In genomic region chr7:22586806-22587180, GRCh38 we compare ENCODE assay signal across 8 cellular contexts.
DNase-seq lines count a peak whose midpoint lies in the region; ATAC-seq and TF ChIP-seq lines count a peak whose summit lies in the region.

No MANE protein-coding gene starts in this region.

- no peaks in the 10 kb centered on the region for H3K9me3 ChIP-seq in HAP-1

- no peak for TF ChIP-seq CTCF in activated CD8-positive, alpha-beta T cell treated with anti-CD3 and anti-CD28 coated beads for 36 hours (IDR thresholded peaks at IDR 0.05)

- no peak overlapping the region for H3K4me3 ChIP-seq in ACC112 (ENCODE audit: low read depth, low read length)
- no peak overlapping the region for H3K4me3 ChIP-seq in HAP-1

- H3K4me1 Mint-ChIP-seq in activated naive CD8-positive, alpha-beta T cell treated with anti-CD3 and anti-CD28 coated beads for 36 hours = peaks cover 25% of the 10 kb centered on the region
- peaks cover 15% of the 10 kb centered on the region for H3K4me1 Mint-ChIP-seq in T-helper 2 cell treated with Interferon-gamma antibody and Interleukin-4, amounts not matched to agents 5 μg/mL and 100 μg/mL, for 36 hours (ENCODE audit: low read depth)
- peaks cover 6% of the 10 kb centered on the region for H3K4me1 Mint-ChIP-seq in activated CD8-positive, alpha-beta T cell treated with anti-CD3 and anti-CD28 coated beads for 36 hours (ENCODE audit: low read depth)

- ATAC-seq in activated CD8-positive, alpha-beta T cell treated with anti-CD3 and anti-CD28 coated beads for 36 hours = no peak
- no peak for ATAC-seq in HG02623 (IDR thresholded peaks at IDR 0.05; ENCODE audit: unreplicated experiment)

- DNase-seq in HAP-1 (ENCODE audit: low spot score in 2 of 2) (peak; percentile 48 to 49), iPS-NIHi7 (ENCODE audit: extremely low spot score) (peak; percentile 74), NCI-H1436 treated with DMSO at 0.1 percent for 48 hours (lab: John Stamatoyannopoulos, UW) (no peak)
- no peak for DNase-seq in activated naive CD8-positive, alpha-beta T cell treated with anti-CD3 and anti-CD28 coated beads for 36 hours
- DNase-seq in T-helper 2 cell treated with Interferon-gamma antibody and Interleukin-4, amounts not matched to agents 5 μg/mL and 100 μg/mL, for 36 hours (ENCODE audit: low spot score) = no peak
- DNase-seq in activated CD8-positive, alpha-beta T cell treated with anti-CD3 and anti-CD28 coated beads for 36 hours = no peak

- H2AFZ ChIP-seq in ACC112 (ENCODE audit: low read length, unreplicated experiment) = no peak overlapping the region

- in situ Hi-C loops in HAP-1 (cut with MboI; ENCODE audit: low sequenced_read_pairs) = no loop called here

- H3K27me3 Mint-ChIP-seq in activated naive CD8-positive, alpha-beta T cell treated with anti-CD3 and anti-CD28 coated beads for 36 hours = peaks cover 50% of the 10 kb centered on the region
- H3K27me3 Mint-ChIP-seq in T-helper 2 cell treated with Interferon-gamma antibody and Interleukin-4, amounts not matched to agents 5 μg/mL and 100 μg/mL, for 36 hours (ENCODE audit: low read depth) = peaks cover 73% of the 10 kb centered on the region
- peaks cover 26% of the 10 kb centered on the region for H3K27me3 Mint-ChIP-seq in activated CD8-positive, alpha-beta T cell treated with anti-CD3 and anti-CD28 coated beads for 36 hours

- CTCF ChIA-PET in activated CD8-positive, alpha-beta T cell treated with anti-CD3 and anti-CD28 coated beads for 36 hours (lab: Charles Lee) = interaction anchor here (1.4 to 1.7 kb wide), 2 partner anchors 26 to 196 kb away, joined by 4 to 6 read pairs; no protein-coding TSS in a partner anchor

- POLR2A ChIA-PET in activated CD8-positive, alpha-beta T cell treated with anti-CD3 and anti-CD28 coated beads for 36 hours (lab: Charles Lee) = no interaction called here

- H3K79me2 ChIP-seq in ACC112 (ENCODE audit: control insufficient read depth, insufficient read depth, low read length, unreplicated experiment) = no peaks in the 10 kb centered on the region

- H3K4me1 ChIP-seq in ACC112 (ENCODE audit: control insufficient read depth, insufficient read depth, low read length, unreplicated experiment) (peaks cover 61% of the 10 kb centered on the region), HAP-1 (peaks cover 26% of the 10 kb centered on the region)

- H3K4me3 Mint-ChIP-seq in activated naive CD8-positive, alpha-beta T cell treated with anti-CD3 and anti-CD28 coated beads for 36 hours = no peak overlapping the region
- H3K4me3 Mint-ChIP-seq in T-helper 2 cell treated with Interferon-gamma antibody and Interleukin-4, amounts not matched to agents 5 μg/mL and 100 μg/mL, for 36 hours = no peak overlapping the region
- no peak overlapping the region for H3K4me3 Mint-ChIP-seq in activated CD8-positive, alpha-beta T cell treated with anti-CD3 and anti-CD28 coated beads for 36 hours

- no peaks in the 10 kb centered on the region for H3K9me3 Mint-ChIP-seq in activated naive CD8-positive, alpha-beta T cell treated with anti-CD3 and anti-CD28 coated beads for 36 hours
- no peaks in the 10 kb centered on the region for H3K9me3 Mint-ChIP-seq in T-helper 2 cell treated with Interferon-gamma antibody and Interleukin-4, amounts not matched to agents 5 μg/mL and 100 μg/mL, for 36 hours
- H3K9me3 Mint-ChIP-seq in activated CD8-positive, alpha-beta T cell treated with anti-CD3 and anti-CD28 coated beads for 36 hours = no peaks in the 10 kb centered on the region

- no peaks in the 10 kb centered on the region for H3K36me3 Mint-ChIP-seq in activated naive CD8-positive, alpha-beta T cell treated with anti-CD3 and anti-CD28 coated beads for 36 hours
- H3K36me3 Mint-ChIP-seq in T-helper 2 cell treated with Interferon-gamma antibody and Interleukin-4, amounts not matched to agents 5 μg/mL and 100 μg/mL, for 36 hours (ENCODE audit: low read depth) = no peaks in the 10 kb centered on the region
- H3K36me3 Mint-ChIP-seq in activated CD8-positive, alpha-beta T cell treated with anti-CD3 and anti-CD28 coated beads for 36 hours (ENCODE audit: low read depth) = no peaks in the 10 kb centered on the region

- peak overlapping the region; percentile 73 for H3K27ac ChIP-seq in ACC112 (ENCODE audit: low read depth, low read length)

- peak overlapping the region; percentile 47 for H3K27ac Mint-ChIP-seq in activated naive CD8-positive, alpha-beta T cell treated with anti-CD3 and anti-CD28 coated beads for 36 hours
- H3K27ac Mint-ChIP-seq in T-helper 2 cell treated with Interferon-gamma antibody and Interleukin-4, amounts not matched to agents 5 μg/mL and 100 μg/mL, for 36 hours = no peak overlapping the region
- H3K27ac Mint-ChIP-seq in activated CD8-positive, alpha-beta T cell treated with anti-CD3 and anti-CD28 coated beads for 36 hours = no peak overlapping the region

- intact Hi-C loops in activated CD8-positive, alpha-beta T cell treated with anti-CD3 and anti-CD28 coated beads for 36 hours (cut with micrococcal nuclease) = no loop called here

- H3K36me3 ChIP-seq in ACC112 (ENCODE audit: insufficient read depth, low read length) (no peaks in the 10 kb centered on the region), HAP-1 (replicated peaks) (no peaks in the 10 kb centered on the region)

- no peaks in the 10 kb centered on the region for H3K27me3 ChIP-seq in ACC112 (ENCODE audit: insufficient read depth, low read length)
- no peaks in the 10 kb centered on the region; the same call in 1 of the 2 replicates for H3K27me3 ChIP-seq in HAP-1 (ENCODE audit: low read depth)

Comparison
In these comparisons a context has a peak if more than half of its experiments do, and no peak if none do; other contexts are left out.
1. DNase-seq: peak in HAP-1 (2 of 2) and iPS-NIHi7 (single experiment); none in activated naive CD8-positive, alpha-beta T cell treated with anti-CD3 and anti-CD28 coated beads for 36 hours (single experiment), T-helper 2 cell treated with Interferon-gamma antibody and Interleukin-4, amounts not matched to agents 5 μg/mL and 100 μg/mL, for 36 hours (single experiment), activated CD8-positive, alpha-beta T cell treated with anti-CD3 and anti-CD28 coated beads for 36 hours (single experiment) and NCI-H1436 treated with DMSO at 0.1 percent for 48 hours (single experiment).